Comparison of ENCODE assay signal across 8 cellular contexts in the genomic region with DNA sequence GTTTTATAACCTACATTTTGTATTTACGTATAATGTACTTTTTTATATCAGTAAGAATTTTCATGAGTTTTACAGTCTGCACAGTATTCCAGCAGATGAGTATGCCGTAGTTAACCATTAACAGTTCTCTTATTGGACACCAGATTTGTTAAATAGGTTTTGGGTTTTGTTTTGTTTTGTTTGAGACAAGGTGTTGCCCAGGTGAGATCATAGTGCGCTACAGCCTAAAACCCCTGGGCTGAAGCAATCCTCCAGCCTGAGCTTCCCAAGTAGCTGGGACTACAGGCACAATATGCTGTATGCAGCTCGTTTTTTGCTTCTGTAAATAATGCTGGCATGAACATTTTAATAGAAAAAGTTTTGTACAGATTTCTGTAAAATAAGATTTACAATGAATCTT.
DNase-seq lines count a peak whose midpoint lies in the region; ATAC-seq and TF ChIP-seq lines count a peak whose summit lies in the region.

No MANE protein-coding gene starts in this region.

- CTCF ChIA-PET in mammary epithelial cell (lab: Charles Lee; ENCODE audit: low non-redundant PET): interaction anchor here (0.5 kb wide), 1 partner anchor 99 kb away, joined by 6 read pairs; no protein-coding TSS in a partner anchor

- H3K9ac ChIP-seq in mammary epithelial cell (ENCODE audit: insufficient read depth, low read length): peak overlapping the region; percentile 84

- ATAC-seq in GM21825 (IDR thresholded peaks at IDR 0.05; ENCODE audit: unreplicated experiment): no peak
- no peak for ATAC-seq in GM18498 (IDR thresholded peaks at IDR 0.05; ENCODE audit: unreplicated experiment)
- ATAC-seq in GM21447 (IDR thresholded peaks at IDR 0.05; ENCODE audit: unreplicated experiment): no peak

- intact Hi-C loops in mammary epithelial cell (cut with micrococcal nuclease): loop anchor here (1.0 kb wide), 2 partner anchors 8 to 71 kb away; no protein-coding TSS in a partner anchor

- in situ Hi-C loops in G401 (cut with HindIII; ENCODE audit: low sequenced_read_pairs): no loop called here
- in situ Hi-C loops in mammary epithelial cell (cut with MboI; ENCODE audit: low sequenced_read_pairs in 2 of 2): loop anchor here (5.0 kb wide), 2 partner anchors 71 to 76 kb away; no protein-coding TSS in a partner anchor

- peak overlapping the region; percentile 26 to 66 (median 40) for H3K4me3 ChIP-seq in mammary epithelial cell (replicated peaks in 1 of 3; ENCODE audit: insufficient read depth in 1 of 3, low read depth in 2 of 3, low read length in 3 of 3)

- peak overlapping the region; percentile 82 for H3K4me2 ChIP-seq in mammary epithelial cell (ENCODE audit: insufficient read depth, low read depth, low read length)

- H3K36me3 Mint-ChIP-seq in nephron (ENCODE audit: low read depth): no peaks in the 10 kb centered on the region

- DNase-seq in G401 (ENCODE audit: low spot score) (peak; percentile 75), NCI-H2107 (lab: John Stamatoyannopoulos, UW) (peak; percentile 16), mammary epithelial cell (peak; percentile 83), GDM1 (lab: John Stamatoyannopoulos, UW) (no peak)

- H3K27me3 ChIP-seq in mammary epithelial cell (ENCODE audit: insufficient read depth, low read length): no peaks in the 10 kb centered on the region

- no peaks in the 10 kb centered on the region for H3K9me3 Mint-ChIP-seq in nephron

- dilution Hi-C loops in mammary epithelial cell (cut with HindIII; ENCODE audit: low sequenced_read_pairs): no loop called here

- no peaks in the 10 kb centered on the region for H3K36me3 ChIP-seq in mammary epithelial cell (ENCODE audit: insufficient read depth, low read length)

- BruUV-seq in mammary epithelial cell (replicated peaks; lab: Mats Ljungman, UMichigan): no TSS peak

- peak overlapping the region; percentile 67 to 92 (median 82) for H3K4me3 Mint-ChIP-seq in nephron

- no peaks in the 10 kb centered on the region for H3K27me3 Mint-ChIP-seq in nephron (ENCODE audit: low read depth)

- TF ChIP-seq CTCF in mammary epithelial cell (conservative IDR thresholded peaks at IDR 0.05 in 1 of 2, IDR thresholded peaks at IDR 0.05 in 1 of 2; ENCODE audit: extremely low read depth in 1 of 2, insufficient read depth in 1 of 2, low read depth in 1 of 2, low read length in 2 of 2): no peak
- no peak for TF ChIP-seq CTCF in nephron (IDR thresholded peaks at IDR 0.05; ENCODE audit: unreplicated experiment in 3 of 3)

- H3K4me1 ChIP-seq in mammary epithelial cell (ENCODE audit: insufficient read depth, low read length): peaks cover 30% of the 10 kb centered on the region

- 1% methylated on average over 4 of the region's 4 CpGs for WGBS in mammary epithelial cell (ENCODE audit: low coverage, missing lambda C conversion rate)

- H4K20me1 ChIP-seq in mammary epithelial cell (ENCODE audit: insufficient read depth, low read length): no peaks in the 10 kb centered on the region

- H3K79me2 ChIP-seq in mammary epithelial cell (ENCODE audit: insufficient read depth, low read length): peaks cover 17% of the 10 kb centered on the region

- peak overlapping the region; percentile 98 for H3K27ac ChIP-seq in mammary epithelial cell (ENCODE audit: insufficient read depth, low read depth, low read length)

- H2AFZ ChIP-seq in mammary epithelial cell (ENCODE audit: low read depth, low read length): no peak overlapping the region

- H3K27ac Mint-ChIP-seq in nephron: peak overlapping the region; percentile 98 to 99 (median 99)

- H3K9me3 ChIP-seq in mammary epithelial cell (replicated peaks; ENCODE audit: insufficient read depth, low read length): no peaks in the 10 kb centered on the region

- peaks cover 35% of the 10 kb centered on the region for H3K4me1 Mint-ChIP-seq in nephron
